In genomic region chr7:4641091-4641666, GRCh38 we compare ENCODE assay signal across 8 cellular contexts. TPM values are rescaled to one million over a fixed set of nuclear protein-coding genes. Genes with fewer than 3 reads are reported as not detected.
DNase-seq lines count a peak whose midpoint lies in the region; ATAC-seq and TF ChIP-seq lines count a peak whose summit lies in the region.

No MANE protein-coding gene starts in this region.

- DNase-seq in GM06990 (ENCODE audit: extremely low read depth, insufficient read length) (no peak), RPMI8226 (no peak)
- DNase-seq in stimulated activated CD4-positive, alpha-beta T cell treated with anti-CD3 and anti-CD28 coated beads, Interleukin-15, amount 100 ng/mL, for 24 hours = no peak
- DNase-seq in activated CD4-positive, CD25-positive, alpha-beta regulatory T cell treated with anti-CD3 and anti-CD28 coated beads, Interleukin-2, amount 50 U/mL, for 72 hours = no peak

- H3K27me3 Mint-ChIP-seq in brain = no peaks in the 10 kb centered on the region

- H3K9me3 Mint-ChIP-seq in brain = peaks cover 0 to 6% (median 3%) of the 10 kb centered on the region in 5 experiments

- H3K36me3 ChIP-seq in GM06990 (ENCODE audit: control insufficient read depth, insufficient read depth, low read length) (no peaks in the 10 kb centered on the region), muscle layer of colon (ENCODE audit: insufficient read depth, low read length) (no peaks in the 10 kb centered on the region)

- peak overlapping the region; percentile 64 for H3K4me3 ChIP-seq in GM06990 (replicated peaks; ENCODE audit: low read depth, low read length)
- peak overlapping the region; percentile 50 to 73 for H3K4me3 ChIP-seq in muscle layer of colon (ENCODE audit: low read depth in 1 of 2, low read length in 2 of 2)

- H3K36me3 Mint-ChIP-seq in brain = no peaks in the 10 kb centered on the region

- peaks cover 4% of the 10 kb centered on the region for H3K4me1 ChIP-seq in muscle layer of colon (ENCODE audit: insufficient read depth, low read length)

- H3K4me3 Mint-ChIP-seq in brain = peak overlapping the region; percentile 61 to 81 (median 81)

- H3K9ac ChIP-seq in muscle layer of colon (ENCODE audit: low read length) = no peak overlapping the region

- peak overlapping the region; percentile 44 for H3K27ac ChIP-seq in muscle layer of colon (ENCODE audit: low read depth, low read length)

- H3K27ac Mint-ChIP-seq in brain = peak overlapping the region in 4 of 5 experiments; percentile 76 to 84 (median 78)

- H3K9me3 ChIP-seq in muscle layer of colon (ENCODE audit: low read length) = no peaks in the 10 kb centered on the region

- ATAC-seq in HG03378 (IDR thresholded peaks at IDR 0.05; ENCODE audit: unreplicated experiment) (peak; percentile 40), HG02981 (IDR thresholded peaks at IDR 0.05; ENCODE audit: unreplicated experiment) (no peak)

- H3K4me1 Mint-ChIP-seq in brain = peaks cover 10% of the 10 kb centered on the region

- no peaks in the 10 kb centered on the region for H3K27me3 ChIP-seq in GM06990 (replicated peaks; ENCODE audit: control insufficient read depth, insufficient read depth, low read length)
- no peaks in the 10 kb centered on the region for H3K27me3 ChIP-seq in muscle layer of colon (ENCODE audit: control insufficient read depth in 1 of 2, insufficient read depth in 2 of 2, low read length in 2 of 2)

- TF ChIP-seq CTCF in GM06990 (IDR thresholded peaks at IDR 0.05; ENCODE audit: insufficient read depth, low read length, poor library complexity, severe bottlenecking) (peak; percentile 7), brain (conservative IDR thresholded peaks at IDR 0.05) (no peak)

RNA-seq across cellular contexts. Expression of gene FOXK1, which starts 40.9 kb away (rescaled TPM):
- 8.0 TPM for polyA plus RNA-seq in brain (ENCODE audit: insufficient read depth, low read depth, low replicate concordance)
